In genomic region chr2:169664600-169664977, GRCh38 we compare ENCODE assay signal across 1 cellular context.
TF ChIP-seq lines count a peak whose summit lies in the region.

No MANE protein-coding gene starts in this region.

TF ChIP-seq in WTC11, 78 proteins besides CTCF, POLR2A, EP300 and RAD21 (continued from another document):
- no peak for TF ChIP-seq ATF6 (CRISPR knock-in tag; IDR thresholded peaks at IDR 0.05)
- no peak for TF ChIP-seq ZNF423 (CRISPR knock-in tag; IDR thresholded peaks at IDR 0.05)
- TF ChIP-seq NFYB (CRISPR knock-in tag; conservative IDR thresholded peaks at IDR 0.05; ENCODE audit: low read depth) = no peak
- no peak for TF ChIP-seq FOXP1 (CRISPR knock-in tag; IDR thresholded peaks at IDR 0.05; ENCODE audit: borderline replicate concordance)
- no peak for TF ChIP-seq MXD4 (CRISPR knock-in tag; IDR thresholded peaks at IDR 0.05; ENCODE audit: borderline replicate concordance)
- TF ChIP-seq ZNF425 (CRISPR knock-in tag; conservative IDR thresholded peaks at IDR 0.05) = no peak
- TF ChIP-seq NR1H2 (CRISPR knock-in tag; IDR thresholded peaks at IDR 0.05) = no peak
- TF ChIP-seq, protein P1, sequence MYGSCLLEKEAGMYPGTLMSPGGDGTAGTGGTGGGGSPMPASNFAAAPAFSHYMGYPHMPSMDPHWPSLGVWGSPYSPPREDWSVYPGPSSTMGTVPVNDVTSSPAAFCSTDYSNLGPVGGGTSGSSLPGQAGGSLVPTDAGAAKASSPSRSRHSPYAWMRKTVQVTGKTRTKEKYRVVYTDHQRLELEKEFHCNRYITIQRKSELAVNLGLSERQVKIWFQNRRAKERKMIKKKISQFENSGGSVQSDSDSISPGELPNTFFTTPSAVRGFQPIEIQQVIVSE (CRISPR knock-in tag; IDR thresholded peaks at IDR 0.05; ENCODE audit: borderline replicate concordance) = no peak
- no peak for TF ChIP-seq SMAD3 (CRISPR knock-in tag; IDR thresholded peaks at IDR 0.05; ENCODE audit: borderline replicate concordance)
- no peak for TF ChIP-seq ZNF512 (CRISPR knock-in tag; IDR thresholded peaks at IDR 0.05; ENCODE audit: borderline replicate concordance)
TF ChIP-seq in WTC11: peak in this region for 0.
